ENCODE assay signal across 2 cellular contexts in the genomic region with DNA sequence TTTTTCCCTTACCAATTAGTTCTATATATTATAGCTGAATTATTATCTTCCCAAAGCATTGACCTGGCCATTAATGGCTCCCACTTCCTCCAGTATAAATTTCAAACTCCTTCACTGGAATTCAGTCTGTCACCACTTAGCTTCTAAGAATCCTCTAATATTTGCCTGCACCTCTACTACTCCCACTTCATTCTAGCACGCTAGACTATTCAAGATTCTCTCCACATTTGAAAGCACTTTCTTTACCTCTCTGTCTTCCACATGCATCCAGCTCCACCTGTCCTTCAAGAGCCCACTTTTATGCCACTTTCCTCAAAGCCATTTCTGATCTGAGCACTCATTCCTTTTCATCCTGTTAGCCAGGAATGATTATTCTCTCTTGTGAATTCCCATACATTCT.
TF ChIP-seq lines count a peak whose summit lies in the region.

No MANE protein-coding gene starts in this region.

TF ChIP-seq in A549, 52 proteins besides CTCF, POLR2A, EP300 and RAD21:
- TF ChIP-seq SREBF2 (IDR thresholded peaks at IDR 0.05) (no peak), ESRRA (IDR thresholded peaks at IDR 0.05; ENCODE audit: borderline replicate concordance, low read length) (no peak), TFCP2L1 (CRISPR knock-in tag; IDR thresholded peaks at IDR 0.05) (no peak), FOSL2 (IDR thresholded peaks at IDR 0.05) (no peak), FOSL2 (CRISPR knock-in tag; IDR thresholded peaks at IDR 0.05) (no peak), BHLHE40 (IDR thresholded peaks at IDR 0.05; ENCODE audit: low read depth, low read length) (no peak), SMC3 (IDR thresholded peaks at IDR 0.05) (no peak), RNF2 (IDR thresholded peaks at IDR 0.05; ENCODE audit: borderline replicate concordance, low read depth) (no peak), NFE2L2 (conservative IDR thresholded peaks at IDR 0.05; ENCODE audit: low read length) (no peak)
- TF ChIP-seq, protein P1, sequence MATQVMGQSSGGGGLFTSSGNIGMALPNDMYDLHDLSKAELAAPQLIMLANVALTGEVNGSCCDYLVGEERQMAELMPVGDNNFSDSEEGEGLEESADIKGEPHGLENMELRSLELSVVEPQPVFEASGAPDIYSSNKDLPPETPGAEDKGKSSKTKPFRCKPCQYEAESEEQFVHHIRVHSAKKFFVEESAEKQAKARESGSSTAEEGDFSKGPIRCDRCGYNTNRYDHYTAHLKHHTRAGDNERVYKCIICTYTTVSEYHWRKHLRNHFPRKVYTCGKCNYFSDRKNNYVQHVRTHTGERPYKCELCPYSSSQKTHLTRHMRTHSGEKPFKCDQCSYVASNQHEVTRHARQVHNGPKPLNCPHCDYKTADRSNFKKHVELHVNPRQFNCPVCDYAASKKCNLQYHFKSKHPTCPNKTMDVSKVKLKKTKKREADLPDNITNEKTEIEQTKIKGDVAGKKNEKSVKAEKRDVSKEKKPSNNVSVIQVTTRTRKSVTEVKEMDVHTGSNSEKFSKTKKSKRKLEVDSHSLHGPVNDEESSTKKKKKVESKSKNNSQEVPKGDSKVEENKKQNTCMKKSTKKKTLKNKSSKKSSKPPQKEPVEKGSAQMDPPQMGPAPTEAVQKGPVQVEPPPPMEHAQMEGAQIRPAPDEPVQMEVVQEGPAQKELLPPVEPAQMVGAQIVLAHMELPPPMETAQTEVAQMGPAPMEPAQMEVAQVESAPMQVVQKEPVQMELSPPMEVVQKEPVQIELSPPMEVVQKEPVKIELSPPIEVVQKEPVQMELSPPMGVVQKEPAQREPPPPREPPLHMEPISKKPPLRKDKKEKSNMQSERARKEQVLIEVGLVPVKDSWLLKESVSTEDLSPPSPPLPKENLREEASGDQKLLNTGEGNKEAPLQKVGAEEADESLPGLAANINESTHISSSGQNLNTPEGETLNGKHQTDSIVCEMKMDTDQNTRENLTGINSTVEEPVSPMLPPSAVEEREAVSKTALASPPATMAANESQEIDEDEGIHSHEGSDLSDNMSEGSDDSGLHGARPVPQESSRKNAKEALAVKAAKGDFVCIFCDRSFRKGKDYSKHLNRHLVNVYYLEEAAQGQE (IDR thresholded peaks at IDR 0.05), result no peak

TF ChIP-seq in HEK293, 187 proteins besides CTCF, POLR2A, EP300 and RAD21:
- peak; percentile 25; the same call in 1 of the 2 replicates for TF ChIP-seq PRDM1 (tag by site-specific recombination; IDR thresholded peaks at IDR 0.05)
- no peak for TF ChIP-seq ZNF146 (tag by site-specific recombination; IDR thresholded peaks at IDR 0.05)
